9 cellular contexts compared by ENCODE assay signal in genomic region chr14:61598980-61599379, GRCh38.
DNase-seq lines count a peak whose midpoint lies in the region; ATAC-seq and TF ChIP-seq lines count a peak whose summit lies in the region.
"Had no signal": no experiment of that assay in that cellular context is flagged by ENCODE, and none has a peak within 500 bp of the region (broad histone marks: within the 10 kb centered on the region; RNA-seq: fewer than 3 reads in every experiment).

No MANE protein-coding gene starts in this region.

- no TSS peak for BruUV-seq in Caco-2 (replicated peaks; lab: Mats Ljungman, UMichigan)

- H3K4me1 Mint-ChIP-seq in nephron (peaks cover 24% of the 10 kb centered on the region), Caco-2 (ENCODE audit: low read depth, unreplicated experiment) (peaks cover 31% of the 10 kb centered on the region)

- H3K4me1 ChIP-seq in Caco-2, result peaks cover 40% of the 10 kb centered on the region

- intact Hi-C loops in Caco-2 (cut with micrococcal nuclease; ENCODE audit: unreplicated experiment), result no loop called here

- H3K4me3 ChIP-seq in Caco-2 (ENCODE audit: low read depth, low read length), result no peak overlapping the region

- peak; percentile 38 for ATAC-seq in GM18508 (IDR thresholded peaks at IDR 0.05; ENCODE audit: insufficient read depth, unreplicated experiment)
- ATAC-seq in HG03378 (IDR thresholded peaks at IDR 0.05; ENCODE audit: unreplicated experiment), result peak; percentile 42
- ATAC-seq in GM21723 (IDR thresholded peaks at IDR 0.05; ENCODE audit: unreplicated experiment), result no peak

- no peaks in the 10 kb centered on the region for H3K36me3 Mint-ChIP-seq in nephron (ENCODE audit: low read depth)
- no peaks in the 10 kb centered on the region for H3K36me3 Mint-ChIP-seq in Caco-2 (ENCODE audit: insufficient read depth, unreplicated experiment)

- CTCF ChIA-PET in Caco-2 (lab: Charles Lee), result no interaction called here

- H3K27me3 Mint-ChIP-seq in nephron (ENCODE audit: low read depth) (peaks cover 9% of the 10 kb centered on the region), Caco-2 (ENCODE audit: insufficient read depth, unreplicated experiment) (no peaks in the 10 kb centered on the region)

- H3K4me3 Mint-ChIP-seq in nephron (no peak overlapping the region), Caco-2 (ENCODE audit: unreplicated experiment) (no peak overlapping the region)

- peak; percentile 33 for DNase-seq in amniotic epithelial cell (ENCODE audit: low read depth)
- DNase-seq in Caco-2, result no peak
- no peak for DNase-seq in superior temporal gyrus (ENCODE audit: extremely low spot score)
- DNase-seq in nucleus accumbens (lab: John Stamatoyannopoulos, UW), result no peak
- DNase-seq: stimulated activated CD4-positive, alpha-beta T cell treated with anti-CD3 and anti-CD28 coated beads, Interleukin-4, amount 100 ng/mL, for 24 hours had no signal

- no peaks in the 10 kb centered on the region for H3K27me3 ChIP-seq in Caco-2 (replicated peaks; ENCODE audit: control insufficient read depth, insufficient read depth, low read length)

- H3K36me3 ChIP-seq in Caco-2 (ENCODE audit: control insufficient read depth, insufficient read depth, low read length), result no peaks in the 10 kb centered on the region

- 0 out of 2 replicates have a peak, but pooled peaks cover 5% of the 10 kb centered on the region for H3K9me3 ChIP-seq in Caco-2

- POLR2A ChIA-PET in Caco-2 (lab: Charles Lee), result interaction anchor here (0.5 kb wide), 1 partner anchor 147 kb away, joined by 3 read pairs; no protein-coding TSS in a partner anchor

- H3K27ac Mint-ChIP-seq in nephron, result peak overlapping the region in 2 of 3 experiments; percentile 20 to 53
- no peak overlapping the region for H3K27ac Mint-ChIP-seq in Caco-2 (ENCODE audit: unreplicated experiment)

- H3K9me3 Mint-ChIP-seq in nephron (no peaks in the 10 kb centered on the region), Caco-2 (ENCODE audit: unreplicated experiment) (no peaks in the 10 kb centered on the region)

- TF ChIP-seq CTCF in nephron (IDR thresholded peaks at IDR 0.05; ENCODE audit: unreplicated experiment in 3 of 3) (no peak), Caco-2 (IDR thresholded peaks at IDR 0.05; ENCODE audit: insufficient read depth in 1 of 2, low read depth in 1 of 2, low read length in 1 of 2, severe bottlenecking in 1 of 2, unreplicated experiment in 1 of 2) (no peak)
